ENCODE assay signal across 1 cellular context in genomic region chr2:69945447-69945846, GRCh38.
TF ChIP-seq lines count a peak whose summit lies in the region.

No MANE protein-coding gene starts in this region.

TF ChIP-seq in K562, 482 proteins besides CTCF, POLR2A, EP300 and RAD21:
- TF ChIP-seq ZNF644 (tag; IDR thresholded peaks at IDR 0.05; ENCODE audit: low read depth) (no peak), SIRT6 (IDR thresholded peaks at IDR 0.05; ENCODE audit: low read depth, low read length) (no peak), FOS (IDR thresholded peaks at IDR 0.05; ENCODE audit: extremely low read depth, insufficient read length) (no peak), ZNF212 (CRISPR knock-in tag; IDR thresholded peaks at IDR 0.05) (no peak), PTTG1 (tag; IDR thresholded peaks at IDR 0.05; ENCODE audit: low read depth) (no peak), CUX1 (CRISPR knock-in tag; IDR thresholded peaks at IDR 0.05) (no peak), SRF (CRISPR knock-in tag; IDR thresholded peaks at IDR 0.05) (no peak), ZNF561 (CRISPR knock-in tag; conservative IDR thresholded peaks at IDR 0.05) (no peak), HNRNPH1 (optimal IDR thresholded peaks at IDR 0.05; ENCODE audit: low read depth, low read length) (no peak), NR2C2 (CRISPR knock-in tag; IDR thresholded peaks at IDR 0.05) (no peak), NR2C2 (tag; IDR thresholded peaks at IDR 0.05) (no peak)
